In genomic region chr2:150530168-150530567, GRCh38 we compare ENCODE assay signal across 16 cellular contexts. TPM values are rescaled to one million over a fixed set of nuclear protein-coding genes. Genes with fewer than 3 reads are reported as not detected.
"Had no signal": no experiment of that assay in that cellular context is flagged by ENCODE, and none has a peak within 500 bp of the region (broad histone marks: within the 10 kb centered on the region; RNA-seq: fewer than 3 reads in every experiment).

No MANE protein-coding gene starts in this region.

- DNase-seq: activated CD4-positive, alpha-beta T cell treated with anti-CD3 and anti-CD28 coated beads, Interleukin-2, amount 50 U/mL, for 48 hours; activated CD4-positive, CD25-positive, alpha-beta regulatory T cell treated with anti-CD3 and anti-CD28 coated beads, Interleukin-2, amount 50 U/mL, for 72 hours; activated CD8-positive, alpha-beta memory T cell treated with anti-CD3 and anti-CD28 coated beads, Interleukin-2, amount 10 ng/mL, durations not matched to agents 7 days and 5 days; activated effector memory CD4-positive, alpha-beta T cell treated with anti-CD3 and anti-CD28 coated beads, Interleukin-2, amount 50 U/mL, for 16 hours; activated T-cell treated with anti-CD3 and anti-CD28 coated beads, Interleukin-2, amount 50 U/mL, for 24 hours; amygdala; midbrain; naive B cell; posterior cingulate gyrus; stimulated activated naive CD4-positive, alpha-beta T cell; substantia nigra; transverse colon had no signal

- H3K27ac Mint-ChIP-seq: activated CD8-positive, alpha-beta memory T cell treated with anti-CD3 and anti-CD28 coated beads, Interleukin-2, amount 10 ng/mL, durations not matched to agents 7 days and 5 days; activated naive CD8-positive, alpha-beta T cell; activated T-cell treated with anti-CD3 and anti-CD28 coated beads, Interleukin-2, amount 50 U/mL, for 24 hours; naive B cell had no signal

- H3K27me3 Mint-ChIP-seq: activated CD8-positive, alpha-beta memory T cell treated with anti-CD3 and anti-CD28 coated beads, Interleukin-2, amount 10 ng/mL, durations not matched to agents 7 days and 5 days; activated naive CD8-positive, alpha-beta T cell; activated T-cell treated with anti-CD3 and anti-CD28 coated beads, Interleukin-2, amount 50 U/mL, for 24 hours; naive B cell had no signal

- ATAC-seq: activated CD8-positive, alpha-beta memory T cell treated with anti-CD3 and anti-CD28 coated beads, Interleukin-2, amount 10 ng/mL, durations not matched to agents 7 days and 5 days had no signal

- H3K9me3 ChIP-seq: esophagus muscularis mucosa, right atrium auricular region, transverse colon had no signal

- H3K36me3 ChIP-seq: esophagus muscularis mucosa, right atrium auricular region, transverse colon had no signal

- H3K4me1 ChIP-seq: right atrium auricular region had no signal

- H3K27ac ChIP-seq: right atrium auricular region, transverse colon had no signal

- H3K9me3 Mint-ChIP-seq: activated T-cell treated with anti-CD3 and anti-CD28 coated beads, Interleukin-2, amount 50 U/mL, for 24 hours had no signal

- H3K36me3 Mint-ChIP-seq: activated CD8-positive, alpha-beta memory T cell treated with anti-CD3 and anti-CD28 coated beads, Interleukin-2, amount 10 ng/mL, durations not matched to agents 7 days and 5 days; activated naive CD8-positive, alpha-beta T cell; naive B cell had no signal

- H3K4me1 Mint-ChIP-seq: naive B cell had no signal

- H3K27me3 ChIP-seq: esophagus muscularis mucosa, right atrium auricular region, transverse colon had no signal

- FAIRE-seq: endometrium had no signal

- H3K4me3 Mint-ChIP-seq: activated CD8-positive, alpha-beta memory T cell treated with anti-CD3 and anti-CD28 coated beads, Interleukin-2, amount 10 ng/mL, durations not matched to agents 7 days and 5 days; activated naive CD8-positive, alpha-beta T cell; activated T-cell treated with anti-CD3 and anti-CD28 coated beads, Interleukin-2, amount 50 U/mL, for 24 hours had no signal

- H3K4me3 ChIP-seq: esophagus muscularis mucosa, right atrium auricular region, transverse colon had no signal

RNA-seq across cellular contexts. Expression of gene RND3, which starts 42.7 kb away (rescaled TPM):
- total RNA-seq: activated CD8-positive, alpha-beta memory T cell treated with anti-CD3 and anti-CD28 coated beads, Interleukin-2, amount 10 ng/mL, durations not matched to agents 7 days and 5 days had no signal
